Comparison of ENCODE assay signal across 23 cellular contexts in genomic region chrX:45344597-45344996, GRCh38.
DNase-seq lines count a peak whose midpoint lies in the region; FAIRE-seq and TF ChIP-seq lines count a peak whose summit lies in the region.
"Had no signal": no experiment of that assay in that cellular context is flagged by ENCODE, and none has a peak within 500 bp of the region (broad histone marks: within the 10 kb centered on the region; RNA-seq: fewer than 3 reads in every experiment).

No MANE protein-coding gene starts in this region.

- FAIRE-seq in keratinocyte (lab: Jason Lieb, UNC) = peak; percentile 5
- FAIRE-seq: endothelial cell of umbilical vein, GM12892, islet of Langerhans, small intestine, urothelium cell line had no signal

- H3K79me2 ChIP-seq in keratinocyte (ENCODE audit: control insufficient read depth, insufficient read depth, low read length) = no peaks in the 10 kb centered on the region

- no peaks in the 10 kb centered on the region for H4K20me1 ChIP-seq in keratinocyte (ENCODE audit: control insufficient read depth, extremely low read depth, insufficient read depth, low read length)

- no peak overlapping the region for H2AFZ ChIP-seq in keratinocyte (ENCODE audit: control insufficient read depth, low read length)

- H3K4me2 ChIP-seq in keratinocyte (ENCODE audit: control insufficient read depth, extremely low read depth, insufficient read depth, low read depth, low read length) = no peak overlapping the region

- H3K27ac ChIP-seq in keratinocyte (ENCODE audit: control insufficient read depth, insufficient read depth, low read length) (no peak overlapping the region), A673 (ENCODE audit: low read depth, low read length, poor library complexity, severe bottlenecking) (no peak overlapping the region)
- H3K27ac ChIP-seq: ascending aorta, coronary artery, heart left ventricle had no signal

- no peak overlapping the region for H3K27ac Mint-ChIP-seq in activated T-cell treated with anti-CD3 and anti-CD28 coated beads, Interleukin-2, amount 50 U/mL, for 24 hours
- H3K27ac Mint-ChIP-seq: B cell, natural killer cell had no signal

- H3K9me3 Mint-ChIP-seq in activated T-cell treated with anti-CD3 and anti-CD28 coated beads, Interleukin-2, amount 50 U/mL, for 24 hours = no peaks in the 10 kb centered on the region
- H3K9me3 Mint-ChIP-seq: natural killer cell had no signal

- dilution Hi-C loops in keratinocyte (cut with MboI; ENCODE audit: extremely low pct_ligation_motif_present, low sequenced_read_pairs) = loop anchor here (25.0 kb wide), 1 partner anchor 393 kb away; no protein-coding TSS in a partner anchor

- no peaks in the 10 kb centered on the region for H3K9me3 ChIP-seq in keratinocyte (ENCODE audit: control insufficient read depth, low read depth, low read length)
- no peaks in the 10 kb centered on the region for H3K9me3 ChIP-seq in A673 (ENCODE audit: low read depth, low read length, poor library complexity, severe bottlenecking)
- H3K9me3 ChIP-seq: heart left ventricle had no signal

- no peaks in the 10 kb centered on the region for H3K4me1 Mint-ChIP-seq in activated T-cell treated with anti-CD3 and anti-CD28 coated beads, Interleukin-2, amount 50 U/mL, for 24 hours (ENCODE audit: low read depth)
- H3K4me1 Mint-ChIP-seq: B cell, natural killer cell had no signal

- no peak for TF ChIP-seq CTCF in cardiac fibroblast (IDR thresholded peaks at IDR 0.05; ENCODE audit: low read depth, low read length)
- TF ChIP-seq CTCF in keratinocyte (optimal IDR thresholded peaks at IDR 0.05 in 1 of 3, IDR thresholded peaks at IDR 0.05 in 1 of 3, conservative IDR thresholded peaks at IDR 0.05 in 1 of 3; ENCODE audit: extremely low read depth in 1 of 3, insufficient read depth in 2 of 3, low read length in 3 of 3) = no peak
- no peak for TF ChIP-seq CTCF in A673 (conservative IDR thresholded peaks at IDR 0.05; ENCODE audit: low read depth, low read length)

- H3K9ac ChIP-seq in keratinocyte (ENCODE audit: control insufficient read depth, extremely low read depth, insufficient read depth, low read length) = no peak overlapping the region

- H3K27me3 ChIP-seq in keratinocyte (ENCODE audit: control insufficient read depth, extremely low read depth, insufficient read depth, low read length) (no peaks in the 10 kb centered on the region), A673 (replicated peaks; ENCODE audit: insufficient read depth, low read depth, low read length, poor library complexity) (no peaks in the 10 kb centered on the region)
- H3K27me3 ChIP-seq: ascending aorta, heart left ventricle had no signal

- H3K36me3 ChIP-seq in keratinocyte (ENCODE audit: control insufficient read depth in 2 of 2, extremely low read depth in 1 of 2, insufficient read depth in 2 of 2, low read length in 2 of 2) = no peaks in the 10 kb centered on the region
- H3K36me3 ChIP-seq in A673 (ENCODE audit: insufficient read depth, low read length, poor library complexity, severe bottlenecking) = no peaks in the 10 kb centered on the region
- H3K36me3 ChIP-seq: ascending aorta, heart left ventricle had no signal

- H3K36me3 Mint-ChIP-seq in activated T-cell treated with anti-CD3 and anti-CD28 coated beads, Interleukin-2, amount 50 U/mL, for 24 hours (ENCODE audit: low read depth) = no peaks in the 10 kb centered on the region
- H3K36me3 Mint-ChIP-seq: natural killer cell had no signal

- H3K4me1 ChIP-seq in keratinocyte (ENCODE audit: control insufficient read depth, extremely low read depth, insufficient read depth, low read length) (no peaks in the 10 kb centered on the region), A673 (ENCODE audit: insufficient read depth, low read length, poor library complexity, severe bottlenecking) (no peaks in the 10 kb centered on the region)
- H3K4me1 ChIP-seq: ascending aorta, heart left ventricle had no signal

- peaks cover 26% of the 10 kb centered on the region for H3K27me3 Mint-ChIP-seq in activated T-cell treated with anti-CD3 and anti-CD28 coated beads, Interleukin-2, amount 50 U/mL, for 24 hours
- H3K27me3 Mint-ChIP-seq: B cell had no signal

- no peak overlapping the region for H3K4me3 Mint-ChIP-seq in activated T-cell treated with anti-CD3 and anti-CD28 coated beads, Interleukin-2, amount 50 U/mL, for 24 hours
- H3K4me3 Mint-ChIP-seq: B cell, natural killer cell had no signal

- H3K9me1 ChIP-seq in keratinocyte (ENCODE audit: control insufficient read depth, extremely low read depth, insufficient read depth, low read length) = no peaks in the 10 kb centered on the region

- CTCF ChIA-PET in A673 (lab: Charles Lee) = no interaction called here

- intact Hi-C loops in A673 (cut with micrococcal nuclease; ENCODE audit: unreplicated experiment) = no loop called here

- DNase-seq in AG20443 (ENCODE audit: low spot score) (peak; percentile 16), LHCN-M2 (ENCODE audit: low read depth) (peak; percentile 85), cardiac fibroblast (ENCODE audit: low read depth in 2 of 2) (peak; percentile 63 to 65), keratinocyte (ENCODE audit: low read depth, low spot score) (no peak), cerebellar cortex (ENCODE audit: low spot score) (no peak), activated gamma-delta T cell (lab: John Stamatoyannopoulos, UW) (no peak), A673 (ENCODE audit: low spot score) (no peak)
- DNase-seq in activated T-cell treated with anti-CD3 and anti-CD28 coated beads, Interleukin-2, amount 50 U/mL, for 24 hours = no peak
- DNase-seq: GDM1; heart left ventricle; natural killer cell; NCI-H1694 treated with DMSO at 0.1 percent for 48 hours; NCI-H446; small intestine; stimulated activated CD8-positive, alpha-beta memory T cell treated with anti-CD3 and anti-CD28 coated beads, Interleukin-4, amount 100 ng/mL, for 48 hours; substantia nigra had no signal

- H3K4me3 ChIP-seq in cardiac fibroblast (replicated peaks in 1 of 2; ENCODE audit: low read depth in 2 of 2, low read length in 2 of 2) (no peak overlapping the region), keratinocyte (ENCODE audit: control insufficient read depth in 2 of 3, extremely low read depth in 1 of 3, insufficient read depth in 2 of 3, low read depth in 1 of 3, low read length in 3 of 3) (no peak overlapping the region), A673 (ENCODE audit: low read depth, low read length, poor library complexity, severe bottlenecking) (no peak overlapping the region)
- H3K4me3 ChIP-seq: ascending aorta, coronary artery, heart left ventricle had no signal

- no TSS peak for BruUV-seq in A673 (replicated peaks; lab: Mats Ljungman, UMichigan)

- POLR2A ChIA-PET in A673 (lab: Charles Lee; ENCODE audit: low non-redundant PET) = no interaction called here

Comparison
In these comparisons a context has a peak if more than half of its experiments do, and no peak if none do; other contexts are left out.
1. DNase-seq: peak in AG20443 (single experiment), LHCN-M2 (single experiment) and cardiac fibroblast (2 of 2); none in keratinocyte (single experiment), cerebellar cortex (single experiment), activated gamma-delta T cell (single experiment), activated T-cell treated with anti-CD3 and anti-CD28 coated beads, Interleukin-2, amount 50 U/mL, for 24 hours (single experiment) and A673 (single experiment).